In the genomic region with DNA sequence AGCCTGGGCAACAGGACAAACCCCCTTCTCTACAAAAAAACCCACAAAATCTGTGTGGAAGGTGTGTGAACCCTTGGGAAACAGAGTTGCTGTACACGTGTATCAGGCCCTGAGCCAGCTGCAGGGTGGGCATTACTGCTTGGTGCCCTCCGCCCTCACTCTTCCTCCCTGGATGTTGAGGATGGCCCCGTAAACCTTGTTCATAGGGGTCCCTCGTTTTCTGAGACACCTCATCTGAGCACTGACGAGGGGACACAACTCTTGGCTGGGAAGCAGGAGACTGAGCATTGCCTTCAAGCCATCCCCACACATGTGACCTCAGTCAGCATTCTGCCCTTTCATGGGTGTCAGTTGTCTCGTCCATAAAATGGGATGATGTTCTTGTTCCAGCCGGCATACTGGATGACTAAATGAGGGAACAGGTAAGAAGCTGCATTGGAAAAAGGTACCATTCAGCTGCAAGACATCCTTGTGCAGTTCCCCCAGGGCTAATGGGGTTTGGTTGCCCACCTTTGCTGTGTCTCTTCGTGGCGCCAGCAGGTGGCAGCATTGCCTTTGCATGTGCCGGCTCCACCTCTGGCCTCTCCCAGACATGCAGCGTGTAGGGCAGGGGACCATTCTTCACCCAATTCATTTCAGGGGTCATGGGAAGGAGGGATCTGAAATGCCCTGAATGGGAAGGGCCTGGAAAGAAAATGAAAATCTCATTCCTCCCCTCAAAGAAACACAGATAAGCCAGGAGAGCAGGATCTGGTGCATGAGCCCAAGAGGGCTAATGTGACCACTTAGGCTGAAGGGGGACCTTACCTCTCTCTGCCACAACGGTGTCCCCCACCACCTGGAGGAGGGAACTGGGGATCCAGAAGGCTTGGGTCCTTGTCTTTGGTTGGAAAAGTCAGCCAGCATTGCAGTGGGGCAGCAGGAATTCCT, we compare ENCODE assay signal across 8 cellular contexts. TPM values are rescaled to one million over a fixed set of nuclear protein-coding genes. Genes with fewer than 3 reads are reported as not detected.
DNase-seq lines count a peak whose midpoint lies in the region; ATAC-seq lines count a peak whose summit lies in the region.

No MANE protein-coding gene starts in this region.

- H3K27me3 ChIP-seq in mesenchymal stem cell (ENCODE audit: control insufficient read depth in 1 of 2, insufficient read depth in 1 of 2, low read length in 2 of 2), result no peaks in the 10 kb centered on the region

- peak overlapping the region; percentile 6 to 67 for H3K18ac ChIP-seq in mesenchymal stem cell (ENCODE audit: low read depth in 1 of 2, low read length in 2 of 2)

- no peaks in the 10 kb centered on the region for H3K36me3 Mint-ChIP-seq in activated CD4-positive, alpha-beta memory T cell treated with anti-CD3 and anti-CD28 coated beads for 36 hours

- peaks cover 2% of the 10 kb centered on the region for H3K27me3 Mint-ChIP-seq in activated CD4-positive, alpha-beta memory T cell treated with anti-CD3 and anti-CD28 coated beads for 36 hours

- CTCF ChIA-PET in activated CD4-positive, alpha-beta memory T cell treated with anti-CD3 and anti-CD28 coated beads for 36 hours (lab: Charles Lee), result interaction anchor here (0.5 to 3.8 kb wide), 20 partner anchors 10 to 752 kb away, joined by 3 to 43 read pairs (median 4); no protein-coding TSS in a partner anchor

- WGBS in mesenchymal stem cell, result 33% methylated on average over 11 of the region's 12 CpGs

- peak overlapping the region; percentile 29 to 79 for H2BK12ac ChIP-seq in mesenchymal stem cell (ENCODE audit: low read length in 2 of 2)

- DNase-seq in Ammon's horn (ENCODE audit: low spot score) (peak; percentile 84), NCI-H82 (lab: John Stamatoyannopoulos, UW) (peak; percentile 86), mesenchymal stem cell (peak; percentile 70)
- peak; percentile 78 for DNase-seq in activated CD4-positive, alpha-beta memory T cell treated with anti-CD3 and anti-CD28 coated beads for 36 hours
- peak; percentile 53 for DNase-seq in effector CD8-positive, alpha-beta T cell (lab: John Stamatoyannopoulos, UW)
- peak; percentile 21 to 34 for DNase-seq in stimulated activated CD8-positive, alpha-beta memory T cell treated with anti-CD3 and anti-CD28 coated beads, Interleukin-15, amount 100 ng/mL, for 4 hours (ENCODE audit: low read depth in 2 of 2)

- no peak overlapping the region for H3K23ac ChIP-seq in mesenchymal stem cell (ENCODE audit: low read length in 2 of 2)

- no peaks in the 10 kb centered on the region for H3K79me1 ChIP-seq in mesenchymal stem cell (replicated peaks; ENCODE audit: low read length, poor library complexity, severe bottlenecking)

- H3K27ac Mint-ChIP-seq in activated CD4-positive, alpha-beta memory T cell treated with anti-CD3 and anti-CD28 coated beads for 36 hours, result no peak overlapping the region

- peaks cover 10% of the 10 kb centered on the region for H3K4me1 ChIP-seq in mesenchymal stem cell (ENCODE audit: control insufficient read depth, insufficient read depth, low read depth, low read length)

- H2AK5ac ChIP-seq in mesenchymal stem cell (ENCODE audit: low read length, severe bottlenecking), result peak overlapping the region; percentile 12

- H3K27ac ChIP-seq in mesenchymal stem cell (ENCODE audit: low read length, poor library complexity, severe bottlenecking), result no peak overlapping the region

- no peak overlapping the region for H3K4me2 ChIP-seq in mesenchymal stem cell (ENCODE audit: low read length, poor library complexity, severe bottlenecking)

- peak overlapping the region in 1 of 2 experiments; percentile 36 for H3K4me3 ChIP-seq in mesenchymal stem cell (ENCODE audit: insufficient read depth in 1 of 2, low read depth in 1 of 2, low read length in 2 of 2)

- peaks cover 14% of the 10 kb centered on the region for H3K4me1 Mint-ChIP-seq in activated CD4-positive, alpha-beta memory T cell treated with anti-CD3 and anti-CD28 coated beads for 36 hours (ENCODE audit: low read depth)

- POLR2A ChIA-PET in activated CD4-positive, alpha-beta memory T cell treated with anti-CD3 and anti-CD28 coated beads for 36 hours (lab: Charles Lee), result interaction anchor here (1.6 kb wide), 1 partner anchor 18 kb away, joined by 4 read pairs; no protein-coding TSS in a partner anchor

- H3K9me3 Mint-ChIP-seq in activated CD4-positive, alpha-beta memory T cell treated with anti-CD3 and anti-CD28 coated beads for 36 hours, result no peaks in the 10 kb centered on the region

- H3K9ac ChIP-seq in mesenchymal stem cell (ENCODE audit: low read length), result peak overlapping the region; percentile 35

- H3K36me3 ChIP-seq in mesenchymal stem cell (ENCODE audit: control insufficient read depth in 1 of 2, insufficient read depth in 2 of 2, low read depth in 1 of 2, low read length in 2 of 2), result no peaks in the 10 kb centered on the region

- H4K8ac ChIP-seq in mesenchymal stem cell (ENCODE audit: low read length), result no peak overlapping the region

- intact Hi-C loops in activated CD4-positive, alpha-beta memory T cell treated with anti-CD3 and anti-CD28 coated beads for 36 hours (cut with micrococcal nuclease), result loop anchor here (2.0 to 5.0 kb wide), 2 partner anchors 400 to 654 kb away; no protein-coding TSS in a partner anchor

- ATAC-seq in GM19023 (IDR thresholded peaks at IDR 0.05; ENCODE audit: unreplicated experiment) (peak; percentile 84), HG03439 (IDR thresholded peaks at IDR 0.05; ENCODE audit: unreplicated experiment) (peak; percentile 61)

- no peaks in the 10 kb centered on the region for H3K9me3 ChIP-seq in mesenchymal stem cell (ENCODE audit: control insufficient read depth, low read length)

- H2BK120ac ChIP-seq in mesenchymal stem cell (ENCODE audit: low read depth, low read length), result peak overlapping the region; percentile 50

- no peak overlapping the region for H2BK15ac ChIP-seq in mesenchymal stem cell (ENCODE audit: low read depth, poor library complexity, severe bottlenecking)

- no peak overlapping the region for H3K4me3 Mint-ChIP-seq in activated CD4-positive, alpha-beta memory T cell treated with anti-CD3 and anti-CD28 coated beads for 36 hours

- H4K91ac ChIP-seq in mesenchymal stem cell (ENCODE audit: low read length), result no peak overlapping the region

- H2AFZ ChIP-seq in mesenchymal stem cell (ENCODE audit: low read depth, low read length), result no peak overlapping the region

- H3K4ac ChIP-seq in mesenchymal stem cell (ENCODE audit: low read depth in 1 of 2, low read length in 2 of 2), result peak overlapping the region in 1 of 2 experiments; percentile 42

- no peak overlapping the region for H2BK5ac ChIP-seq in mesenchymal stem cell (ENCODE audit: low read depth, low read length, poor library complexity, severe bottlenecking)

- H3K14ac ChIP-seq in mesenchymal stem cell (ENCODE audit: low read length in 2 of 2), result no peak overlapping the region

RNA-seq across cellular contexts. Expression of a gene that starts 36.4 kb away (rescaled TPM):
- total RNA-seq in activated CD4-positive, alpha-beta memory T cell treated with anti-CD3 and anti-CD28 coated beads for 36 hours, result under 1 TPM in 1 of 2 experiments, not detected in 1; 0.17 TPM
- polyA plus RNA-seq in mesenchymal stem cell (2013, experiment 1 of 2), result 1.9 TPM
- polyA plus RNA-seq in mesenchymal stem cell (2013, experiment 2 of 2), result 1.8 TPM

Comparison
In these comparisons a context has a peak if more than half of its experiments do, and no peak if none do; other contexts are left out.
1. DNase-seq: peak in every context shown above with its lines; median percentile 86 in NCI-H82; 84 in Ammon's horn; 78 in activated CD4-positive, alpha-beta memory T cell treated with anti-CD3 and anti-CD28 coated beads for 36 hours; 70 in mesenchymal stem cell; 53 in effector CD8-positive, alpha-beta T cell; 28 in stimulated activated CD8-positive, alpha-beta memory T cell treated with anti-CD3 and anti-CD28 coated beads, Interleukin-15, amount 100 ng/mL, for 4 hours.